16 cellular contexts compared by ENCODE assay signal in genomic region chr2:239629936-239630617, GRCh38.
DNase-seq lines count a peak whose midpoint lies in the region; ATAC-seq lines count a peak whose summit lies in the region.
"Had no signal": no experiment of that assay in that cellular context is flagged by ENCODE, and none has a peak within 500 bp of the region (broad histone marks: within the 10 kb centered on the region; RNA-seq: fewer than 3 reads in every experiment).

No MANE protein-coding gene starts in this region.

- no peak for DNase-seq in activated naive CD4-positive, alpha-beta T cell treated with anti-CD3 and anti-CD28 coated beads, Interleukin-2, amount 50 U/mL, for 72 hours (ENCODE audit: low spot score in 2 of 2)
- DNase-seq in activated naive CD4-positive, alpha-beta T cell (lab: John Stamatoyannopoulos, UW), result no peak
- peak; percentile 11 for DNase-seq in adipocyte (ENCODE audit: low read depth)
- peak in 2 of 3 donors; percentile 29 to 43 for DNase-seq in immature natural killer cell
- peak; percentile 28 for DNase-seq in ureter (ENCODE audit: low spot score)
- DNase-seq in NAMALWA (ENCODE audit: low spot score), result no peak
- DNase-seq in hippocampal formation (lab: John Stamatoyannopoulos, UW), result no peak
- no peak for DNase-seq in HK-2 (ENCODE audit: unreplicated experiment)
- DNase-seq: activated CD4-positive, alpha-beta T cell treated with anti-CD3 and anti-CD28 coated beads for 1 hour; cortex of kidney; NCI-H2107; NCI-H524; stimulated activated naive CD4-positive, alpha-beta T cell treated with Interleukin-2 at 50 U/mL for 16 hours had no signal

- no peaks in the 10 kb centered on the region for H3K9me3 ChIP-seq in adipocyte (ENCODE audit: control insufficient read depth, low read length)

- H3K36me3 ChIP-seq in adipocyte (ENCODE audit: control insufficient read depth, insufficient read depth, low read length, severe bottlenecking), result no peaks in the 10 kb centered on the region
- H3K36me3 ChIP-seq: BLaER1, brain microvascular endothelial cell had no signal

- no peak overlapping the region for H3K4me3 ChIP-seq in adipocyte (ENCODE audit: low read length)
- H3K4me3 ChIP-seq: BLaER1 had no signal

- ATAC-seq in activated naive CD4-positive, alpha-beta T cell treated with anti-CD3 and anti-CD28 coated beads, Interleukin-2, amount 50 U/mL, for 72 hours, result peak; percentile 32 to 45

- H3K36me3 Mint-ChIP-seq in activated naive CD4-positive, alpha-beta T cell treated with anti-CD3 and anti-CD28 coated beads, Interleukin-2, amount 50 U/mL, for 72 hours, result no peaks in the 10 kb centered on the region
- no peaks in the 10 kb centered on the region for H3K36me3 Mint-ChIP-seq in immature natural killer cell
- H3K36me3 Mint-ChIP-seq: type B pancreatic cell had no signal

- peak overlapping the region in 3 of 5 donors; percentile 52 to 75 (median 70) for H3K4me3 Mint-ChIP-seq in immature natural killer cell
- H3K4me3 Mint-ChIP-seq: type B pancreatic cell had no signal

- H3K9me3 Mint-ChIP-seq in activated naive CD4-positive, alpha-beta T cell treated with anti-CD3 and anti-CD28 coated beads, Interleukin-2, amount 50 U/mL, for 72 hours, result no peaks in the 10 kb centered on the region
- peaks cover 0 to 4% (median 0%) of the 10 kb centered on the region in 6 donors for H3K9me3 Mint-ChIP-seq in immature natural killer cell

- no peak overlapping the region for H3K9ac ChIP-seq in adipocyte (ENCODE audit: low read length)
- H3K9ac ChIP-seq: BLaER1 had no signal

- peaks cover 15% of the 10 kb centered on the region for H3K4me1 ChIP-seq in adipocyte (ENCODE audit: control insufficient read depth, insufficient read depth, low read length)

- no peak overlapping the region for H3K27ac Mint-ChIP-seq in activated naive CD4-positive, alpha-beta T cell treated with anti-CD3 and anti-CD28 coated beads, Interleukin-2, amount 50 U/mL, for 72 hours
- H3K27ac Mint-ChIP-seq in immature natural killer cell, result peak overlapping the region in 4 of 6 donors; percentile 57 to 77 (median 70)
- H3K27ac Mint-ChIP-seq: type B pancreatic cell had no signal

- H3K27me3 Mint-ChIP-seq in immature natural killer cell (ENCODE audit: low read depth in 3 of 3), result peaks cover 12 to 22% (median 13%) of the 10 kb centered on the region in 3 donors
- H3K27me3 Mint-ChIP-seq: type B pancreatic cell had no signal

- peaks cover 54 to 67% of the 10 kb centered on the region in 2 donors for H3K4me1 Mint-ChIP-seq in immature natural killer cell

- H3K27me3 ChIP-seq in adipocyte (replicated peaks; ENCODE audit: control insufficient read depth, insufficient read depth, low read length), result peaks cover 7% of the 10 kb centered on the region
- H3K27me3 ChIP-seq: BLaER1, brain microvascular endothelial cell had no signal

Comparison
In these comparisons a context has a peak if more than half of its experiments do, and no peak if none do; other contexts are left out.
1. DNase-seq: peak in adipocyte (single experiment), immature natural killer cell (2 of 3) and ureter (single experiment); none in activated naive CD4-positive, alpha-beta T cell treated with anti-CD3 and anti-CD28 coated beads, Interleukin-2, amount 50 U/mL, for 72 hours (0 of 2), activated naive CD4-positive, alpha-beta T cell (0 of 4), NAMALWA (single experiment), hippocampal formation (0 of 2) and HK-2 (single experiment).
2. H3K27ac Mint-ChIP-seq: peak in immature natural killer cell (4 of 6); none in activated naive CD4-positive, alpha-beta T cell treated with anti-CD3 and anti-CD28 coated beads, Interleukin-2, amount 50 U/mL, for 72 hours (0 of 2).